ENCODE assay signal across 25 cellular contexts in the genomic region with DNA sequence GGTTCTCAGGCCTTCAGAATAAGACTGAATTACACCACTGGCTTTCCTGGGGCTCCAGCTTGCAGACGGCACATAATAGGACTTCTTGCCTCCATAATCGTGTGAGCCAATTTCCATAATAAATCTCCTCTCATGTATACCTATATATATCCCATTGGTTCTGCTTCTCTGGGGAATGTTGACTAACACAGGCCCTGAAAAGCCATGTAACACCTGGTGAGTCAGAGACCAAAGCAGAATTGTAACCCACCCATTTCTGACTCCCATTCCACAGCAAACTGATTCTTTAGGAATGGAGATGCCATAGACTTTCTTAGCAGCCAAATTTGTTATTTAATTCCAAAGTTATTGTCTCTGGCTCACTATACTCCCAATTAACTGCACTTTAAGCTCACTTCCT.
"Had no signal": no experiment of that assay in that cellular context is flagged by ENCODE, and none has a peak within 500 bp of the region (broad histone marks: within the 10 kb centered on the region; RNA-seq: fewer than 3 reads in every experiment).

No MANE protein-coding gene starts in this region.

- H2AFZ ChIP-seq: PC-9 had no signal

- H3K36me3 ChIP-seq: adrenal gland, breast epithelium had no signal

- H3K27me3 ChIP-seq: adrenal gland, body of pancreas, breast epithelium had no signal

- DNase-seq: activated CD4-positive, alpha-beta T cell treated with anti-CD3 and anti-CD28 coated beads, Interleukin-2, amount 10 ng/mL, durations not matched to agents 24 days and 14 days; activated CD4-positive, alpha-beta T cell treated with anti-CD3 and anti-CD28 coated beads, Interleukin-2, amount 50 U/mL, for 4 hours; activated CD8-positive, alpha-beta T cell treated with anti-CD3 and anti-CD28 coated beads for 36 hours; activated gamma-delta T cell treated with Interleukin-2 at 50 U/mL for 16 hours; activated naive CD4-positive, alpha-beta T cell treated with anti-CD3 and anti-CD28 coated beads for 36 hours; activated T-cell treated with anti-CD3 and anti-CD28 coated beads, Interleukin-2, amount 50 U/mL, for 4 hours; adrenal gland; body of pancreas; MM.1S; MV-4-11; NCI-H1092; NCI-H1436 treated with DMSO at 0.1 percent for 48 hours; NCI-H1694 treated with DMSO at 0.1 percent for 48 hours; NCI-H2029 treated with DMSO at 0.1 percent for 48 hours; NCI-H2107; NCI-H2171; NCI-H510A; NCI-H526; NCI-H748 treated with DMSO at 0.1 percent for 48 hours; NK-92 treated with Interleukin-12 subunit alpha and Interleukin-12 subunit beta, amount 100 ng/mL, for 24 hours; Right ventricle myocardium superior; T1000 had no signal

- H3K4me3 ChIP-seq: adrenal gland, body of pancreas, breast epithelium, PC-9, SK-N-MC had no signal

- H3K9me3 ChIP-seq: adrenal gland, body of pancreas, breast epithelium had no signal

- H3K4me1 ChIP-seq: adrenal gland, breast epithelium had no signal

- H3K4me2 ChIP-seq: PC-9 had no signal

- H3K27ac ChIP-seq: adrenal gland, body of pancreas, breast epithelium, PC-9, SK-N-MC had no signal
